ENCODE assay signal across 23 cellular contexts in the genomic region with DNA sequence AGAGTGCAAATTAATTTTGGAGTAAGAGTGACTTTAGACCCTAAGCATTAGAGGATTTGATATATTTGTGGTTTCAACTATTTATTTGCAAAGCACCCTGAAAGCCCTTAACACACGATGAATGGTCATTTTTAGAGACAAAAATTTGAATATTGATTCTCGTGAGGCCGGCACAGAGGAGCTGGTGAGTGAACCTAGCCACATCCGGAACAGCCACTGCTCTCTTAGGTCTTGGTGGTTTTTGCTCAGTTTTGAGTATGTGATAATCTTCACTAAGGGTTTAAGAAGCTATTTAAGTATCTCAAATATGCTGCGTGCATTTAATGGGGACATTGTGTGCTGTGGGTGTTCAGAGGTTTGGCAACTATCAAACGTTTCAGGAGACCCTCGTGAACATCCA.
DNase-seq lines count a peak whose midpoint lies in the region; ATAC-seq and TF ChIP-seq lines count a peak whose summit lies in the region.
"Had no signal": no experiment of that assay in that cellular context is flagged by ENCODE, and none has a peak within 500 bp of the region (broad histone marks: within the 10 kb centered on the region; RNA-seq: fewer than 3 reads in every experiment).

No MANE protein-coding gene starts in this region.

- no peak for TF ChIP-seq CTCF in OCI-LY7 (conservative IDR thresholded peaks at IDR 0.05; ENCODE audit: low read length)

- no peaks in the 10 kb centered on the region for H3K9me3 ChIP-seq in OCI-LY7 (ENCODE audit: low read length)
- H3K9me3 ChIP-seq: body of pancreas, lower lobe of right lung, neutrophil had no signal

- no peak overlapping the region for H3K4me2 ChIP-seq in OCI-LY7 (ENCODE audit: low read length)

- BruUV-seq in OCI-LY7 (replicated peaks; lab: Mats Ljungman, UMichigan) = no TSS peak

- no peaks in the 10 kb centered on the region for H3K79me2 ChIP-seq in OCI-LY7 (ENCODE audit: insufficient read depth, low read depth, low read length)

- POLR2A ChIA-PET in OCI-LY7 (lab: Charles Lee) = interaction anchor here (0.6 to 1.2 kb wide), 4 partner anchors 9 to 47 kb away, joined by 3 to 5 read pairs (median 4); no protein-coding TSS in a partner anchor

- DNase-seq in OCI-LY7 (ENCODE audit: low spot score) (no peak), cerebellar nuclear complex (lab: John Stamatoyannopoulos, UW) (no peak)
- DNase-seq in stimulated activated naive CD4-positive, alpha-beta T cell treated with Interleukin-2 at 50 U/mL for 16 hours (lab: John Stamatoyannopoulos, UW) = no peak
- DNase-seq: activated CD4-positive, alpha-beta T cell treated with anti-CD3 and anti-CD28 coated beads for 36 hours; body of pancreas; COR-L47; DND-41; head of caudate nucleus; lower lobe of right lung; NCI-H1048; NCI-H2029 treated with DMSO at 0.1 percent for 48 hours; small intestine; stimulated activated CD4-positive, alpha-beta T cell treated with anti-CD3 and anti-CD28 coated beads, Interleukin-4, amount 100 ng/mL, for 1 hour; SW 1271 had no signal

- ATAC-seq in GM18870 (IDR thresholded peaks at IDR 0.05; ENCODE audit: unreplicated experiment) = peak; percentile 66
- peak; percentile 62 for ATAC-seq in GM21576 (IDR thresholded peaks at IDR 0.05; ENCODE audit: unreplicated experiment)
- ATAC-seq in HG03378 (IDR thresholded peaks at IDR 0.05; ENCODE audit: unreplicated experiment) = peak; percentile 47
- ATAC-seq in GM21423 (IDR thresholded peaks at IDR 0.05; ENCODE audit: unreplicated experiment) = no peak
- ATAC-seq in HG03159 (IDR thresholded peaks at IDR 0.05; ENCODE audit: unreplicated experiment) = no peak
- ATAC-seq: activated CD4-positive, alpha-beta T cell treated with anti-CD3 and anti-CD28 coated beads for 36 hours; body of pancreas; HCT116; lower lobe of right lung; Right ventricle myocardium inferior had no signal

- H3K4me1 ChIP-seq in OCI-LY7 (ENCODE audit: insufficient read depth, low read length, poor library complexity, severe bottlenecking) = no peaks in the 10 kb centered on the region
- H3K4me1 ChIP-seq: body of pancreas, lower lobe of right lung had no signal

- H4K20me1 ChIP-seq in OCI-LY7 (ENCODE audit: insufficient read depth, low read length) = no peaks in the 10 kb centered on the region

- no peak overlapping the region for H3K4me3 ChIP-seq in OCI-LY7 (ENCODE audit: low read depth, low read length, poor library complexity, severe bottlenecking)
- H3K4me3 ChIP-seq: body of pancreas, coronary artery, lower lobe of right lung had no signal

- no peaks in the 10 kb centered on the region for H3K36me3 ChIP-seq in OCI-LY7 (ENCODE audit: insufficient read depth, low read length)
- H3K36me3 ChIP-seq: lower lobe of right lung, neutrophil had no signal

- H2AFZ ChIP-seq in OCI-LY7 (ENCODE audit: low read length) = peak overlapping the region; percentile 9; the same call in 1 of the 2 replicates

- intact Hi-C loops in OCI-LY7 (cut with micrococcal nuclease; ENCODE audit: unreplicated experiment) = no loop called here

- H3K27ac ChIP-seq in OCI-LY7 (ENCODE audit: low read depth, low read length, poor library complexity, severe bottlenecking) = no peak overlapping the region
- H3K27ac ChIP-seq: body of pancreas, coronary artery, lower lobe of right lung, neutrophil had no signal

- CTCF ChIA-PET in OCI-LY7 (lab: Charles Lee; ENCODE audit: unreplicated experiment) = no interaction called here

- H3K9me2 ChIP-seq in OCI-LY7 (ENCODE audit: insufficient read depth, low read length) = no peaks in the 10 kb centered on the region

Comparison
In these comparisons a context has a peak if more than half of its experiments do, and no peak if none do; other contexts are left out.
1. ATAC-seq: peak in GM18870 (single experiment), GM21576 (single experiment) and HG03378 (single experiment); none in GM21423 (single experiment) and HG03159 (single experiment).